ENCODE assay signal across 8 cellular contexts in the genomic region with DNA sequence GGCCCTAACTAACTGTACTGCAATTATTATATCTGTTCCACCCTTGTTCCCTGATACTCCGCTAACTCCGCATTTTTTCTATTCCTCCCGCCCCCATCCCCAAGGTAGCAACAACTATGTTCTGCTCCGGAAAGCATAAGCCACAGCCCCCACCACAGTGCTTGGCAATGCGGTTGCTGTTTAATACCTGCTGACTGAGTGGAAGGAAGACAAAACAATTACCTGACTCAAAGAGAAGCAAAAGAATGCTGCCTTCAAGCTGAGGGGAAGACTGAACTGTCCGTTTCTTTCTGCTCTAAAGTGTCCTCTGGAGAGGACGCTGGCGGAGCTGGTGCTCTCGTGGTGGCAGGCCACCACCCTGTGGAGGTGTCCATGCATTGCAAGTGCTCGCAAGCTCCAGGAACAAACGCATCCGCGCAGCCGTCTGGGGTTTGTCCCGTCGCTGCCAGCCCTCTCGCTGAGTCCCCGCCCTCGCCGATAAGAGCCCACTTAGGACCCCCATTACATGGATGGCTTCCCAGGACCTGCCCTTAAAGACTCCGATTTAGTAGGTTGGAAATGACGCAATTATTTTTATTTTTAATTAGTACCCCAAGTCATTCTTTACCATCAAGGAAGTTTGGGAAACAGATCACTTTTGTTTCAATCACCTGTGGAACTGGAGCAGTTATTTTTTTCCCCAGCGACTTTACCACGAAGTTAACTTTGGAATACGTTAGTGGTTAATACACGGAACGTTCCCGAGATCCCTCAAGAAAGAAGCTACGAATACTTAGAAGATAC. TPM values are rescaled to one million over a fixed set of nuclear protein-coding genes. Genes with fewer than 3 reads are reported as not detected.
A peak's percentile ranks its signal among the peaks of the same experiment; 100 is the strongest.
DNase-seq lines count a peak whose midpoint lies in the region; ATAC-seq and TF ChIP-seq lines count a peak whose summit lies in the region.

No MANE protein-coding gene starts in this region.

- H3K36me3 ChIP-seq in right atrium auricular region (peaks cover 24% of the 10 kb centered on the region), uterus (no peaks in the 10 kb centered on the region)

- peak; percentile 98 for TF ChIP-seq CTCF in GM12864 (IDR thresholded peaks at IDR 0.05; ENCODE audit: low read depth, low read length, missing control alignments)
- TF ChIP-seq CTCF in right atrium auricular region (IDR thresholded peaks at IDR 0.05): peak; percentile 95 to 98
- TF ChIP-seq CTCF in uterus (IDR thresholded peaks at IDR 0.05): peak; percentile 93

- DNase-seq in GM12864 (ENCODE audit: low read depth) (peak; percentile 79), NCI-H1092 treated with DMSO at 0.1 percent for 48 hours (lab: John Stamatoyannopoulos, UW) (peak; percentile 57), SW480 (ENCODE audit: low spot score) (peak; percentile 92), amniotic epithelial cell (ENCODE audit: low read depth) (peak; percentile 83), right atrium auricular region (ENCODE audit: low spot score) (peak; percentile 94), pulmonary artery endothelial cell (ENCODE audit: low read depth, low spot score) (peak; percentile 71), uterus (peak; percentile 84 to 86)

- H3K27me3 ChIP-seq in right atrium auricular region: no peaks in the 10 kb centered on the region
- no peaks in the 10 kb centered on the region for H3K27me3 ChIP-seq in uterus

- intact Hi-C loops in uterus (cut with DNase I; ENCODE audit: low total_unique reads): loop anchor here (10.0 kb wide), 1 partner anchor 321 kb away; no protein-coding TSS in a partner anchor

- H3K27ac ChIP-seq in right atrium auricular region: peak overlapping the region; percentile 99 to 100
- peak overlapping the region; percentile 92 to 98 for H3K27ac ChIP-seq in uterus

- peak in 1 of 2 donors; percentile 27 for TF ChIP-seq POLR2A in uterus (IDR thresholded peaks at IDR 0.05)

- H3K4me1 ChIP-seq in right atrium auricular region (peaks cover 0 to 47% of the 10 kb centered on the region in 2 donors), uterus (peaks cover 0 to 6% of the 10 kb centered on the region in 2 donors)

- peak overlapping the region; percentile 92 for H3K4me3 ChIP-seq in GM12864 (ENCODE audit: low read depth, low read length)
- peak overlapping the region; percentile 88 to 99 for H3K4me3 ChIP-seq in right atrium auricular region
- H3K4me3 ChIP-seq in uterus: peak overlapping the region; percentile 72 to 99

- H3K9me3 ChIP-seq in right atrium auricular region (no peaks in the 10 kb centered on the region), uterus (no peaks in the 10 kb centered on the region)

- ATAC-seq in HG02610 (IDR thresholded peaks at IDR 0.05; ENCODE audit: unreplicated experiment): peak; percentile 46

RNA-seq across cellular contexts. Expression of gene MYL12A, which starts 1.6 kb away (rescaled TPM):
- total RNA-seq in right atrium auricular region (1,000 to 10,000 TPM; 1,108 to 5,712 TPM), pulmonary artery endothelial cell (895 and 1,553 TPM in 2 replicates), uterus (100 to 1,000 TPM; 256 to 378 (median 305) TPM)

RNA-seq across cellular contexts. Expression of gene MYL12B, which starts 15.9 kb away (rescaled TPM):
- total RNA-seq in right atrium auricular region: 100 to 1,000 TPM; 180 to 231 TPM
- total RNA-seq in pulmonary artery endothelial cell: 711 and 738 TPM in 2 replicates
- 100 to 1,000 TPM; 236 to 387 (median 305) TPM for total RNA-seq in uterus

RNA-seq across cellular contexts. Expression of gene MYOM1, which starts 26.3 kb away (rescaled TPM):
- total RNA-seq in right atrium auricular region (100 to 1,000 TPM; 357 to 410 TPM), pulmonary artery endothelial cell (0.07 and 0.11 TPM in 2 replicates), uterus (10 to 100 TPM in 1 of 4 donors, 1 to 10 TPM in 3; 3.1 to 15.8 (median 9.0) TPM)

Comparison
In these comparisons a context has a peak if more than half of its experiments do, and no peak if none do; other contexts are left out.
1. Peak in every context shown above with its lines: DNase-seq, ATAC-seq, H3K4me3 ChIP-seq and H3K27ac ChIP-seq.
2. RNA of gene MYOM1, which starts 26.3 kb away (total RNA-seq): 357 to 410 TPM in right atrium auricular region; 3.1 to 15.8 TPM in uterus and 0.07 to 0.11 TPM in pulmonary artery endothelial cell; every median in the first group is over 10 times any median in the second.